ENCODE assay signal across 9 cellular contexts in the genomic region with DNA sequence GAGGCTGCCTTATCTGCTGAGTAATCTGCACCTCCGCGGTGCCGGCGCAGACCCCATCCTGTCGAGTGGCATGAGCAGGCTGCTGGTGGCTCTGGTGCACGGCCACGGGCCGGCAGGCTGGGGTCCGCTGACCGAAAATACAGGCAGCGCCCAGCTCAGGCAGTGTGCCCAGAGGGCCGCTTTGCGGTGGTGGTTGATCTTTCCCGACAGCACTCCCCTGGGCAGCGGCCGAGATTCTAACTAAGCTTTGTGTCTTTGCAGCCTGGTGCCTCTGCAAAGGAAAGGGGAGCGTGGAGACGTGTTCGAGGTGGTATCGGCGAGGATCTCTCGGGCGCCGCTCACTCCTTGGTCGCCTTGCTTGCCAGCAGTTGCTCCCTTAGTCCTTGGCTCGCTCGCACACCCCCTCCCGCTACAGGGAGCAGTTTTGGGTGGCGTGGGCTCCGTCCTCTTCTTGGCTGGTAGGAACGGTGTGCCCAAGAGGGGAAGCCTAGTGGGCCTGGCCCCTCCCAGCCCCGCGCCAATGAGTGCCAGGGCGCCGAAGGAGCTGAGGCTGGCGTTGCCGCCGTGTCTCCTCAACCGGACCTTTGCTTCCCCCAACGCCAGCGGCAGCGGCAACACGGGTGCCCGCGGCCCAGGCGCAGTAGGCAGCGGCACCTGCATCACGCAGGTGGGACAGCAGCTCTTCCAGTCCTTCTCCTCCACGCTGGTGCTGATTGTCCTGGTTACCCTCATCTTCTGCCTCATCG. TPM values are rescaled to one million over a fixed set of nuclear protein-coding genes. Genes with fewer than 3 reads are reported as not detected.
DNase-seq lines count a peak whose midpoint lies in the region; ATAC-seq and TF ChIP-seq lines count a peak whose summit lies in the region.
"Had no signal": no experiment of that assay in that cellular context is flagged by ENCODE, and none has a peak within 500 bp of the region (broad histone marks: within the 10 kb centered on the region; RNA-seq: fewer than 3 reads in every experiment).

No MANE protein-coding gene starts in this region.

- DNase-seq in A673 (ENCODE audit: low spot score): no peak
- peak; percentile 31 for DNase-seq in HT1080 (ENCODE audit: low read depth)
- DNase-seq in cerebellum (ENCODE audit: low spot score): peak; percentile 32
- peak; percentile 35 for DNase-seq in left kidney (ENCODE audit: low read depth, low spot score)
- no peak for DNase-seq in OCI-M1 (lab: John Stamatoyannopoulos, UW)

- no TSS peak for BruUV-seq in A673 (replicated peaks; lab: Mats Ljungman, UMichigan)

- ATAC-seq in GM19463 (IDR thresholded peaks at IDR 0.05; ENCODE audit: unreplicated experiment) (no peak), HG02970 (IDR thresholded peaks at IDR 0.05; ENCODE audit: low FRiP score, unreplicated experiment) (no peak), GM19351 (IDR thresholded peaks at IDR 0.05; ENCODE audit: unreplicated experiment) (no peak)

- H3K36me3 ChIP-seq in A673 (ENCODE audit: insufficient read depth, low read length, poor library complexity, severe bottlenecking): no peaks in the 10 kb centered on the region

- no peaks in the 10 kb centered on the region for H3K9me3 ChIP-seq in A673 (ENCODE audit: low read depth, low read length, poor library complexity, severe bottlenecking)

- peak overlapping the region; percentile 22 for H3K4me3 ChIP-seq in A673 (ENCODE audit: low read depth, low read length, poor library complexity, severe bottlenecking)

- CTCF ChIA-PET in A673 (lab: Charles Lee): no interaction called here

- no peak for TF ChIP-seq CTCF in A673 (conservative IDR thresholded peaks at IDR 0.05; ENCODE audit: low read depth, low read length)

- H3K27me3 ChIP-seq in A673 (replicated peaks; ENCODE audit: insufficient read depth, low read depth, low read length, poor library complexity): peaks cover 76% of the 10 kb centered on the region

- H3K27ac ChIP-seq in A673 (ENCODE audit: low read depth, low read length, poor library complexity, severe bottlenecking): no peak overlapping the region

- POLR2A ChIA-PET in A673 (lab: Charles Lee; ENCODE audit: low non-redundant PET): no interaction called here

- H3K4me1 ChIP-seq in A673 (ENCODE audit: insufficient read depth, low read length, poor library complexity, severe bottlenecking): peaks cover 4% of the 10 kb centered on the region

- intact Hi-C loops in A673 (cut with micrococcal nuclease; ENCODE audit: unreplicated experiment): no loop called here

RNA-seq across cellular contexts. Expression of gene C11orf87, which starts 1.3 kb away (rescaled TPM):
- total RNA-seq in A673 (2021) (not detected in 2 replicates), cerebellum (34.8 TPM)
- total RNA-seq in HT1080 (2014; rRNA removed; shearing (Covaris generic)): 0.02 TPM in 1 of 2 replicates, not detected in the other
- polyA plus RNA-seq in HT1080 (2015; cell fraction: cytosol; rRNA removed): 0.02 and 0.15 TPM in 2 replicates
- polyA plus RNA-seq in HT1080 (2015; cell fraction: nucleus; rRNA removed): 0.16 and 0.27 TPM in 2 replicates
- total RNA-seq: Daoy had no signal

Comparison
In these comparisons a context has a peak if more than half of its experiments do, and no peak if none do; other contexts are left out.
1. DNase-seq: peak in HT1080 (single experiment), cerebellum (single experiment) and left kidney (single experiment); none in A673 (single experiment) and OCI-M1 (single experiment).
2. RNA of gene C11orf87, which starts 1.3 kb away (total RNA-seq): 34.8 TPM in cerebellum (single experiment); 0.02 TPM in HT1080 and not detected in A673; every median in the first group is over 10 times any median in the second.